18 cellular contexts compared by ENCODE assay signal in genomic region chr17:48228720-48229119, GRCh38.
A peak's percentile ranks its signal among the peaks of the same experiment; 100 is the strongest.
DNase-seq lines count a peak whose midpoint lies in the region; ATAC-seq, FAIRE-seq and TF ChIP-seq lines count a peak whose summit lies in the region.
"Had no signal": no experiment of that assay in that cellular context is flagged by ENCODE, and none has a peak within 500 bp of the region (broad histone marks: within the 10 kb centered on the region; RNA-seq: fewer than 3 reads in every experiment).

No MANE protein-coding gene starts in this region.

- no peaks in the 10 kb centered on the region for H3K27me3 Mint-ChIP-seq in Caco-2 (ENCODE audit: insufficient read depth, unreplicated experiment)
- H3K27me3 Mint-ChIP-seq in activated naive CD8-positive, alpha-beta T cell treated with anti-CD3 and anti-CD28 coated beads, Interleukin-2, amount 50 U/mL, for 24 hours = no peaks in the 10 kb centered on the region
- H3K27me3 Mint-ChIP-seq: B cell; effector memory CD8-positive, alpha-beta T cell had no signal

- H3K4me3 Mint-ChIP-seq in Caco-2 (ENCODE audit: unreplicated experiment) = no peak overlapping the region
- no peak overlapping the region for H3K4me3 Mint-ChIP-seq in activated naive CD8-positive, alpha-beta T cell treated with anti-CD3 and anti-CD28 coated beads, Interleukin-2, amount 50 U/mL, for 24 hours
- H3K4me3 Mint-ChIP-seq: B cell; effector memory CD8-positive, alpha-beta T cell had no signal

- H3K36me3 ChIP-seq in Caco-2 (ENCODE audit: control insufficient read depth, insufficient read depth, low read length) (no peaks in the 10 kb centered on the region), OCI-LY3 (replicated peaks; ENCODE audit: low read depth, low read length) (no peaks in the 10 kb centered on the region), esophagus muscularis mucosa (no peaks in the 10 kb centered on the region), kidney (ENCODE audit: control insufficient read depth in 1 of 2, insufficient read depth in 2 of 2, low read length in 2 of 2) (no peaks in the 10 kb centered on the region)
- H3K36me3 ChIP-seq: tibial artery had no signal

- no peaks in the 10 kb centered on the region for H4K20me1 ChIP-seq in OCI-LY3 (ENCODE audit: insufficient read depth, low read length)

- no peak overlapping the region for H3K27ac ChIP-seq in OCI-LY3 (ENCODE audit: low read length)
- H3K27ac ChIP-seq in esophagus muscularis mucosa (replicated peaks in 1 of 4) = no peak overlapping the region
- H3K27ac ChIP-seq in kidney (ENCODE audit: low read depth in 2 of 2, low read length in 2 of 2) = no peak overlapping the region
- H3K27ac ChIP-seq: parathyroid adenoma, skin epidermis, tibial artery had no signal

- FAIRE-seq in kidney (lab: Jason Lieb, UNC) = no peak

- no peak overlapping the region for H2AFZ ChIP-seq in OCI-LY3 (ENCODE audit: low read depth, low read length)
- H2AFZ ChIP-seq: parathyroid adenoma had no signal

- DNase-seq in Caco-2 = no peak
- peak; percentile 7 to 45 for DNase-seq in erythroblast (lab: John Stamatoyannopoulos, UW)
- no peak for DNase-seq in activated naive CD8-positive, alpha-beta T cell treated with anti-CD3 and anti-CD28 coated beads, Interleukin-2, amount 50 U/mL, for 24 hours
- no peak for DNase-seq in esophagus muscularis mucosa (ENCODE audit: extremely low spot score)
- DNase-seq in kidney = no peak
- DNase-seq: caudate nucleus; DMS153; effector memory CD8-positive, alpha-beta T cell; NCI-H187 treated with DMSO at 0.1 percent for 48 hours; NCI-H510A treated with DMSO at 0.1 percent for 48 hours; tibial artery had no signal

- H3K9me3 Mint-ChIP-seq in Caco-2 (ENCODE audit: unreplicated experiment) = no peaks in the 10 kb centered on the region
- no peaks in the 10 kb centered on the region for H3K9me3 Mint-ChIP-seq in activated naive CD8-positive, alpha-beta T cell treated with anti-CD3 and anti-CD28 coated beads, Interleukin-2, amount 50 U/mL, for 24 hours
- H3K9me3 Mint-ChIP-seq: activated T-helper 2 cell treated with anti-CD3 and anti-CD28 coated beads, Interferon-gamma antibody, Interleukin-2, Interleukin-4, amounts not matched to agents 10 μg/mL and 5 μg/mL and 100 μg/mL, durations not matched to agents 14 hours and 24 hours and 36 hours; effector memory CD8-positive, alpha-beta T cell had no signal

- H3K36me3 Mint-ChIP-seq in Caco-2 (ENCODE audit: insufficient read depth, unreplicated experiment) = no peaks in the 10 kb centered on the region
- H3K36me3 Mint-ChIP-seq in activated naive CD8-positive, alpha-beta T cell treated with anti-CD3 and anti-CD28 coated beads, Interleukin-2, amount 50 U/mL, for 24 hours (ENCODE audit: low read depth) = peaks cover 3% of the 10 kb centered on the region

- TF ChIP-seq EP300 in esophagus muscularis mucosa (IDR thresholded peaks at IDR 0.05) = no peak

- H3K27me3 ChIP-seq in Caco-2 (replicated peaks; ENCODE audit: control insufficient read depth, insufficient read depth, low read length) = no peaks in the 10 kb centered on the region
- H3K27me3 ChIP-seq in OCI-LY3 (ENCODE audit: low read depth, low read length) = peaks cover 25% of the 10 kb centered on the region
- peaks cover 0 to 66% (median 4%) of the 10 kb centered on the region in 4 donors for H3K27me3 ChIP-seq in esophagus muscularis mucosa

- H3K9ac ChIP-seq in OCI-LY3 (ENCODE audit: low read length) (no peak overlapping the region), kidney (ENCODE audit: low read length in 2 of 2) (no peak overlapping the region)
- H3K9ac ChIP-seq: parathyroid adenoma had no signal

- H3K4me3 ChIP-seq in Caco-2 (ENCODE audit: low read depth, low read length) (no peak overlapping the region), OCI-LY3 (ENCODE audit: low read length) (no peak overlapping the region), esophagus muscularis mucosa (no peak overlapping the region), kidney (ENCODE audit: low read length in 2 of 2) (no peak overlapping the region)
- H3K4me3 ChIP-seq: skin epidermis, tibial artery had no signal

- H3K9me3 ChIP-seq in Caco-2 (no peaks in the 10 kb centered on the region), OCI-LY3 (ENCODE audit: insufficient read depth, low read length) (no peaks in the 10 kb centered on the region), esophagus muscularis mucosa (no peaks in the 10 kb centered on the region), kidney (ENCODE audit: control insufficient read depth in 1 of 2, low read length in 2 of 2) (no peaks in the 10 kb centered on the region)
- H3K9me3 ChIP-seq: tibial artery had no signal

- no peaks in the 10 kb centered on the region for H3K4me1 Mint-ChIP-seq in Caco-2 (ENCODE audit: low read depth, unreplicated experiment)
- peaks cover 10% of the 10 kb centered on the region for H3K4me1 Mint-ChIP-seq in activated naive CD8-positive, alpha-beta T cell treated with anti-CD3 and anti-CD28 coated beads, Interleukin-2, amount 50 U/mL, for 24 hours
- H3K4me1 Mint-ChIP-seq: B cell had no signal

- intact Hi-C loops in Caco-2 (cut with micrococcal nuclease; ENCODE audit: unreplicated experiment) = no loop called here
- intact Hi-C loops in esophagus muscularis mucosa (cut with DNase I) = no loop called here
- intact Hi-C loops in kidney (cut with DNase I) = no loop called here

- peak; percentile 39 to 58 for TF ChIP-seq CTCF in Caco-2 (IDR thresholded peaks at IDR 0.05; ENCODE audit: insufficient read depth in 1 of 2, low read depth in 1 of 2, low read length in 1 of 2, severe bottlenecking in 1 of 2, unreplicated experiment in 1 of 2)
- TF ChIP-seq CTCF in GM12873 (IDR thresholded peaks at IDR 0.05; ENCODE audit: insufficient read depth, low read depth, low read length, missing control alignments) = peak; percentile 43
- peak; percentile 35 for TF ChIP-seq CTCF in OCI-LY3 (IDR thresholded peaks at IDR 0.05; ENCODE audit: low read depth, low read length)
- no peak for TF ChIP-seq CTCF in esophagus muscularis mucosa (IDR thresholded peaks at IDR 0.05)
- no peak for TF ChIP-seq CTCF in kidney (IDR thresholded peaks at IDR 0.05; ENCODE audit: borderline replicate concordance, extremely low read depth, insufficient read depth)

- no peaks in the 10 kb centered on the region for H3K79me2 ChIP-seq in OCI-LY3 (ENCODE audit: low read length)
- H3K79me2 ChIP-seq: parathyroid adenoma had no signal

- 93% methylated on average over 1 of the region's 1 CpG for WGBS in esophagus muscularis mucosa

- H3K27ac Mint-ChIP-seq in Caco-2 (ENCODE audit: unreplicated experiment) = no peak overlapping the region
- H3K27ac Mint-ChIP-seq in activated naive CD8-positive, alpha-beta T cell treated with anti-CD3 and anti-CD28 coated beads, Interleukin-2, amount 50 U/mL, for 24 hours = no peak overlapping the region
- H3K27ac Mint-ChIP-seq: activated T-helper 2 cell treated with anti-CD3 and anti-CD28 coated beads, Interferon-gamma antibody, Interleukin-2, Interleukin-4, amounts not matched to agents 10 μg/mL and 5 μg/mL and 100 μg/mL, durations not matched to agents 14 hours and 24 hours and 36 hours; B cell had no signal

- H3K4me1 ChIP-seq in Caco-2 (no peaks in the 10 kb centered on the region), OCI-LY3 (ENCODE audit: low read length) (no peaks in the 10 kb centered on the region), esophagus muscularis mucosa (peaks cover 0 to 9% (median 2%) of the 10 kb centered on the region in 4 donors), kidney (ENCODE audit: control insufficient read depth in 1 of 2, insufficient read depth in 1 of 2, low read depth in 1 of 2, low read length in 2 of 2) (no peaks in the 10 kb centered on the region)
- H3K4me1 ChIP-seq: parathyroid adenoma, tibial artery had no signal

- CTCF ChIA-PET in Caco-2 (lab: Charles Lee) = interaction anchor here (0.5 to 1.6 kb wide), 15 partner anchors 11 to 650 kb away, joined by 3 to 7 read pairs (median 4); no protein-coding TSS in a partner anchor

- BruUV-seq in Caco-2 (replicated peaks; lab: Mats Ljungman, UMichigan) = no TSS peak

- no peak for ATAC-seq in activated naive CD8-positive, alpha-beta T cell treated with anti-CD3 and anti-CD28 coated beads, Interleukin-2, amount 50 U/mL, for 24 hours
- no peak for ATAC-seq in GM19452 (IDR thresholded peaks at IDR 0.05; ENCODE audit: unreplicated experiment)
- ATAC-seq: effector memory CD8-positive, alpha-beta T cell had no signal

- no peak overlapping the region for H3K4me2 ChIP-seq in OCI-LY3 (ENCODE audit: low read length)

- POLR2A ChIA-PET in Caco-2 (lab: Charles Lee) = no interaction called here

- TF ChIP-seq POLR2A in erythroblast (IDR thresholded peaks at IDR 0.05; ENCODE audit: low read length) (no peak), esophagus muscularis mucosa (IDR thresholded peaks at IDR 0.05; ENCODE audit: low read depth) (no peak)

Comparison
In these comparisons a context has a peak if more than half of its experiments do, and no peak if none do; other contexts are left out.
1. DNase-seq: peak in erythroblast (2 of 2); none in Caco-2 (0 of 2), activated naive CD8-positive, alpha-beta T cell treated with anti-CD3 and anti-CD28 coated beads, Interleukin-2, amount 50 U/mL, for 24 hours (single experiment), esophagus muscularis mucosa (single experiment) and kidney (single experiment).
2. CTCF ChIP-seq: peak in Caco-2 (2 of 2), GM12873 (single experiment) and OCI-LY3 (single experiment); none in esophagus muscularis mucosa (0 of 3) and kidney (single experiment).